Comparison of ENCODE assay signal across 7 cellular contexts in the genomic region with DNA sequence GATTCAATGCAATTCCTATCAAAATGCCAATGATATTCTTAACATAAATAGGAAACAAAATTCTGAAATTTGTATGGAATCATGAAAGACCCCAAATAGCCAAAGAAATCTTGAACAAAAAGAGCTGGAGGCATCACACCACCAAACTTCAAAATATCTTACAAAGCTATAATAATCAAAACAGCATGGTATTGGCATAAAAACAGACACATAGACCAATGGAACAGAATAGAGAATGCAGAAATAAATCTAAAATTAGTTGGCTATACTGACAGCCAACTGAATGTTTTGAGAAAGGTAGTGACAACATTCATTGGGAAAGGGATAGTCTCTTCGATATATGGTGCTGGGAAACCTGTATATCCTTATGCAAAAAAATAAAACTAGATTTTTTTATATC.
"Had no signal": no experiment of that assay in that cellular context is flagged by ENCODE, and none has a peak within 500 bp of the region (broad histone marks: within the 10 kb centered on the region; RNA-seq: fewer than 3 reads in every experiment).

No MANE protein-coding gene starts in this region.

- H3K27ac ChIP-seq: HL-60, KMS-11 had no signal

- H3K4me2 ChIP-seq: KMS-11 had no signal

- DNase-seq: IMR-90, KBM-7, KG1 had no signal

- FAIRE-seq: HepG2, HTR-8/SVneo had no signal

- H3K9ac ChIP-seq: KMS-11 had no signal

- ATAC-seq: HepG2 had no signal
